1 cellular context compared by ENCODE assay signal in the genomic region with DNA sequence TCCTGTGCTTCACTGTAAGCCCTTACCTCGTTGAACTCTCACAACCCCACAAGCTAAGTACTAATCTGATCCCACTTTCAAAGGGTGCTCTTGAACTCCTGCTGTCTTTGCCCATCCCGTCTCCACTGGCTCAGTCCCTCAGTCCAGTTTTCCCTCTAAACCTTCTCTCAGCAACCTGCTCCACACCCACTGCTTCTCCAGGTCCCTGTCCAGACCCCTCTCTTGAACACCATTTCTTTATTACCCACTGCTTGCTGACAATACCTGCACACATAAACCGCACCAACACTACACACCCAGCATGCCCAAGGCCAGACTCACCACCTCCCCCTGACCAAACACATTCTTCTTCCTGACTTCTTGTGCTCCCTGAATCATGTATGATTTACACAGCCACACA.
TF ChIP-seq lines count a peak whose summit lies in the region.

No MANE protein-coding gene starts in this region.

TF ChIP-seq in neural cell, 6 proteins besides CTCF, POLR2A, EP300 and RAD21:
- no peak for TF ChIP-seq TAF1 (IDR thresholded peaks at IDR 0.05; ENCODE audit: low read depth)
